In genomic region chr4:112416464-112416863, GRCh38 we compare ENCODE assay signal across 22 cellular contexts.
"Had no signal": no experiment of that assay in that cellular context is flagged by ENCODE, and none has a peak within 500 bp of the region (broad histone marks: within the 10 kb centered on the region; RNA-seq: fewer than 3 reads in every experiment).

No MANE protein-coding gene starts in this region.

- H3K9me3 Mint-ChIP-seq: activated naive CD4-positive, alpha-beta T cell treated with anti-CD3 and anti-CD28 coated beads for 36 hours; activated naive CD8-positive, alpha-beta T cell treated with anti-CD3 and anti-CD28 coated beads, Interleukin-2, amount 10 ng/mL, durations not matched to agents 7 days and 5 days; WTC11 had no signal

- H3K27me3 ChIP-seq: left lung, spleen, upper lobe of left lung had no signal

- ATAC-seq: activated T-cell treated with anti-CD3 and anti-CD28 coated beads, Interleukin-2, amount 50 U/mL, for 4 hours; left lung; natural killer cell; WTC11 had no signal

- H3K36me3 Mint-ChIP-seq: natural killer cell, WTC11 had no signal

- H3K4me1 ChIP-seq: left lung, spleen, upper lobe of left lung had no signal

- H3K27ac ChIP-seq: coronary artery, left lung, spleen, thoracic aorta, upper lobe of left lung had no signal

- H3K9me3 ChIP-seq: left lung, thoracic aorta, upper lobe of left lung had no signal

- H3K4me3 Mint-ChIP-seq: activated naive CD4-positive, alpha-beta T cell treated with anti-CD3 and anti-CD28 coated beads for 36 hours; activated naive CD8-positive, alpha-beta T cell treated with anti-CD3 and anti-CD28 coated beads, Interleukin-2, amount 10 ng/mL, durations not matched to agents 7 days and 5 days; activated T-cell treated with anti-CD3 and anti-CD28 coated beads, Interleukin-2, amount 50 U/mL, for 4 hours; mesothelial cell of epicardium; natural killer cell; WTC11 had no signal

- DNase-seq: activated CD8-positive, alpha-beta memory T cell treated with anti-CD3 and anti-CD28 coated beads for 24 hours; activated CD8-positive, alpha-beta memory T cell treated with anti-CD3 and anti-CD28 coated beads, Interleukin-2, amount 50 U/mL, for 48 hours; activated naive CD4-positive, alpha-beta T cell treated with anti-CD3 and anti-CD28 coated beads for 36 hours; activated naive CD8-positive, alpha-beta T cell treated with anti-CD3 and anti-CD28 coated beads, Interleukin-2, amount 10 ng/mL, durations not matched to agents 7 days and 5 days; activated T-cell treated with anti-CD3 and anti-CD28 coated beads, Interleukin-2, amount 50 U/mL, for 4 hours; amniotic stem cell; cerebellar nuclear complex; foreskin fibroblast; kidney; left lung; natural killer cell; retina; spleen; stimulated activated CD4-positive, alpha-beta T cell treated with anti-CD3 and anti-CD28 coated beads, Interleukin-4, amount 100 ng/mL, for 1 hour; stimulated activated naive CD4-positive, alpha-beta T cell treated with Interleukin-2 at 50 U/mL for 16 hours; T-helper 9 cell; upper lobe of left lung had no signal

- H3K4me3 ChIP-seq: coronary artery, left lung, lung, spleen, thoracic aorta, upper lobe of left lung had no signal

- H3K27ac Mint-ChIP-seq: activated naive CD4-positive, alpha-beta T cell treated with anti-CD3 and anti-CD28 coated beads for 36 hours; activated naive CD8-positive, alpha-beta T cell treated with anti-CD3 and anti-CD28 coated beads, Interleukin-2, amount 10 ng/mL, durations not matched to agents 7 days and 5 days; mesothelial cell of epicardium; natural killer cell; WTC11 had no signal

- H3K4me1 Mint-ChIP-seq: activated naive CD8-positive, alpha-beta T cell treated with anti-CD3 and anti-CD28 coated beads, Interleukin-2, amount 10 ng/mL, durations not matched to agents 7 days and 5 days; natural killer cell had no signal
